In genomic region chr1:12185036-12185435, GRCh38 we compare ENCODE assay signal across 1 cellular context.
TF ChIP-seq lines count a peak whose summit lies in the region.

No MANE protein-coding gene starts in this region.

TF ChIP-seq in SK-N-SH treated with all-trans-retinoic acid at 6 μM for 48 hours, 23 proteins besides CTCF, POLR2A, EP300 and RAD21 (continued from another document):
- TF ChIP-seq ZNF70 (CRISPR knock-in tag; IDR thresholded peaks at IDR 0.05) (no peak), ESRRG (CRISPR knock-in tag; IDR thresholded peaks at IDR 0.05) (no peak)
